1 cellular context compared by ENCODE assay signal in genomic region chr16:2967211-2967631, GRCh38.
A peak's percentile ranks its signal among the peaks of the same experiment; 100 is the strongest.
TF ChIP-seq lines count a peak whose summit lies in the region.

No MANE protein-coding gene starts in this region.

TF ChIP-seq in H1, 55 proteins besides CTCF, POLR2A, EP300 and RAD21:
- TF ChIP-seq MAX (IDR thresholded peaks at IDR 0.05) (0 out of 2 replicates have a peak, but pooled peaks have one; percentile 17), EZH2 (IDR thresholded peaks at IDR 0.05; ENCODE audit: low read depth, low read length, severe bottlenecking) (peak; percentile 45), JUN (IDR thresholded peaks at IDR 0.05; ENCODE audit: low read depth, low read length) (no peak), SUZ12 (IDR thresholded peaks at IDR 0.05; ENCODE audit: low read length) (0 out of 2 replicates have a peak, but pooled peaks have one; percentile 41), TCF12 (IDR thresholded peaks at IDR 0.05; ENCODE audit: low read depth, low read length) (no peak), SP1 (IDR thresholded peaks at IDR 0.05; ENCODE audit: low read depth, low read length) (no peak), BRCA1 (IDR thresholded peaks at IDR 0.05; ENCODE audit: low read depth, low read length) (no peak), E2F6 (IDR thresholded peaks at IDR 0.05) (peak; percentile 45)
